18 cellular contexts compared by ENCODE assay signal in genomic region chr18:47025557-47026174, GRCh38. TPM values are rescaled to one million over a fixed set of nuclear protein-coding genes. Genes with fewer than 3 reads are reported as not detected.
"Had no signal": no experiment of that assay in that cellular context is flagged by ENCODE, and none has a peak within 500 bp of the region (broad histone marks: within the 10 kb centered on the region; RNA-seq: fewer than 3 reads in every experiment).

No MANE protein-coding gene starts in this region.

RNA-seq across cellular contexts. Expression of gene ELOA2, which starts 9.8 kb away (rescaled TPM):
- total RNA-seq: dermis blood vessel endothelial cell, endothelial cell of umbilical vein, epithelial cell of proximal tubule, frontal cortex, glomerular endothelial cell, hepatocyte, kidney, left lobe of liver, liver, lung, osteoblast, progenitor cell of endocrine pancreas, right lobe of liver, smooth muscle cell, suprapubic skin, thyroid gland, ureter, vagina had no signal
- polyA plus RNA-seq: endothelial cell of umbilical vein, liver, lung, smooth muscle cell had no signal
